In the genomic region with DNA sequence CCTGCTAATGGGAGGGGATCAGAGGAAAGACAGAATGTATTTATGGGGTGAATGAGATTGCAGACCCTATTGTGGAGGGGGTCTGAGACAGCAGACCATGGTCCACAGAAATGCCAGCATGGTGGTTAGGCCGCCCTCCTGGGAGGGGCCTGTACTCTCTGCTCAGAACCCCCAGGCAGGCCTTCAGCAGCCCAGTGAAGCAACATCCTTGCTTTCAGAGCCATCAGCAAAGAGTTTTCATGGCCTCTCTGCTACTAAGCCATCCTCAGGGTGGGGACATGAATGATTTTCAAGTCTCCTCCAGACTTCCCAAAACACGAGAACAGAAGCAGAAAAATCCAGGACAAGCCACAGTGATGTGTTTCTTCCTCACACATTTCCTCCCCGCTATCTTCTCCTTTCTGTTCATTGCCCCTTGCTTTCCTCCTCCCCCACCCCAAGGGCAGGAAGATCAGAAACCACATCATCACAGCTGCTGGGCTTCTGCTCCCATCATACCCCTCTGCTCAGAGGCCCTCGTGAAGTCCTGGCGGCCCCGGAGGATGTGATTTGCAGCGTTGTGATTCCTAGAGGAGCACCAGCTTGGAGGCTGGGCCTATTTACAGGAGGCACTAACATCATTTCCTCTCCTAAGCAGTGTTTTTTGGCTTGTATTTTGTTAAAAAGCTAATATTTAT, we compare ENCODE assay signal across 16 cellular contexts. TPM values are rescaled to one million over a fixed set of nuclear protein-coding genes. Genes with fewer than 3 reads are reported as not detected.
DNase-seq lines count a peak whose midpoint lies in the region; ATAC-seq and TF ChIP-seq lines count a peak whose summit lies in the region.
"Had no signal": no experiment of that assay in that cellular context is flagged by ENCODE, and none has a peak within 500 bp of the region (broad histone marks: within the 10 kb centered on the region; RNA-seq: fewer than 3 reads in every experiment).

No MANE protein-coding gene starts in this region.

- H3K9me3 ChIP-seq in DND-41 (ENCODE audit: insufficient read depth, low read length, severe bottlenecking) (no peaks in the 10 kb centered on the region), Loucy (ENCODE audit: insufficient read depth, low read depth, low read length) (no peaks in the 10 kb centered on the region), trophoblast cell (ENCODE audit: insufficient read depth, low read depth, low read length) (no peaks in the 10 kb centered on the region), spleen (no peaks in the 10 kb centered on the region)
- H3K9me3 ChIP-seq: ascending aorta had no signal

- no peak overlapping the region for H4K91ac ChIP-seq in trophoblast cell (ENCODE audit: low read depth, low read length)

- no peak overlapping the region for H3K23ac ChIP-seq in trophoblast cell (ENCODE audit: low read length)

- no peaks in the 10 kb centered on the region for H3K27me3 ChIP-seq in DND-41 (ENCODE audit: insufficient read depth, low read length, poor library complexity)
- no peaks in the 10 kb centered on the region for H3K27me3 ChIP-seq in Loucy (ENCODE audit: insufficient read depth, low read length, poor library complexity, severe bottlenecking)
- H3K27me3 ChIP-seq in trophoblast cell (ENCODE audit: insufficient read depth, low read length): no peaks in the 10 kb centered on the region
- H3K27me3 ChIP-seq in spleen (replicated peaks in 1 of 7): peaks cover 0 to 12% (median 0%) of the 10 kb centered on the region in 7 donors
- H3K27me3 ChIP-seq: ascending aorta had no signal

- H3K4me3 ChIP-seq in DND-41 (ENCODE audit: low read depth in 1 of 2, low read length in 2 of 2) (peak overlapping the region in 1 of 2 experiments; percentile 26; a peak in 1 of 4 replicates), Loucy (ENCODE audit: low read length, poor library complexity, severe bottlenecking) (peak overlapping the region; percentile 56), trophoblast cell (ENCODE audit: low read depth, low read length) (no peak overlapping the region), spleen (no peak overlapping the region)
- H3K4me3 ChIP-seq: ascending aorta, lung had no signal

- H4K20me1 ChIP-seq in DND-41 (ENCODE audit: insufficient read depth, low read length) (no peaks in the 10 kb centered on the region), Loucy (ENCODE audit: insufficient read depth, low read length, poor library complexity, severe bottlenecking) (no peaks in the 10 kb centered on the region)

- no CpG with 5 or more reads among the region's 7 CpGs for WGBS in trophoblast cell (ENCODE audit: extremely low coverage, insufficient coverage, insufficient read length)
- 19 to 33% (median 27%) methylated on average over 7 of the region's 7 CpGs for WGBS in spleen, 5 donors

- peak; percentile 91 for DNase-seq in DND-41
- DNase-seq in immature natural killer cell: no peak
- DNase-seq in trophoblast cell: no peak
- no peak for DNase-seq in spleen
- DNase-seq in activated naive CD4-positive, alpha-beta T cell treated with Interleukin-2 at 50 U/mL for 16 hours: no peak
- no peak for DNase-seq in T-helper 9 cell
- DNase-seq: activated T-cell treated with anti-CD3 and anti-CD28 coated beads for 4 hours; DMS79 treated with DMSO at 0.1 percent for 48 hours; effector memory CD4-positive, alpha-beta T cell; naive thymus-derived CD4-positive, alpha-beta T cell; NCI-H1930; retina had no signal

- H2BK120ac ChIP-seq in trophoblast cell (ENCODE audit: insufficient read depth, low read length, poor library complexity): peak overlapping the region; percentile 20

- H3K27ac ChIP-seq in DND-41 (ENCODE audit: low read length) (peak overlapping the region; percentile 91), trophoblast cell (ENCODE audit: low read depth, low read length) (no peak overlapping the region), spleen (peak overlapping the region in 2 of 8 donors; percentile 1 to 42)
- H3K27ac ChIP-seq: ascending aorta had no signal

- no peak overlapping the region for H2AK5ac ChIP-seq in trophoblast cell (ENCODE audit: low read length)

- intact Hi-C loops in spleen (cut with DNase I; ENCODE audit: low total_unique reads): no loop called here

- H3K4me1 ChIP-seq in DND-41 (ENCODE audit: insufficient read depth, low read length): peaks cover 42% of the 10 kb centered on the region
- peaks cover 85% of the 10 kb centered on the region for H3K4me1 ChIP-seq in Loucy (ENCODE audit: insufficient read depth, low read length, poor library complexity, severe bottlenecking)
- H3K4me1 ChIP-seq in trophoblast cell (ENCODE audit: control insufficient read depth in 1 of 2, insufficient read depth in 2 of 2, low read length in 2 of 2): peaks cover 7 to 13% of the 10 kb centered on the region in 2 experiments
- H3K4me1 ChIP-seq in spleen: peaks cover 4 to 44% (median 17%) of the 10 kb centered on the region in 6 donors

- peaks cover 9% of the 10 kb centered on the region for H3K79me1 ChIP-seq in trophoblast cell (ENCODE audit: low read length)

- peak overlapping the region; percentile 18 for H3K14ac ChIP-seq in trophoblast cell (ENCODE audit: low read length)

- no peak for TF ChIP-seq POLR2A in spleen (IDR thresholded peaks at IDR 0.05)

- no peaks in the 10 kb centered on the region for H3F3A ChIP-seq in Loucy (ENCODE audit: low read depth)

- H3K4me2 ChIP-seq in DND-41 (ENCODE audit: insufficient read depth, low read length) (peak overlapping the region; percentile 48), Loucy (ENCODE audit: low read depth, low read length, poor library complexity, severe bottlenecking) (peak overlapping the region; percentile 55), trophoblast cell (ENCODE audit: low read length) (no peak overlapping the region)

- no peak for TF ChIP-seq CTCF in DND-41 (IDR thresholded peaks at IDR 0.05; ENCODE audit: borderline replicate concordance, extremely low read depth, low read length, poor library complexity, severe bottlenecking)
- TF ChIP-seq CTCF in Loucy (conservative IDR thresholded peaks at IDR 0.05; ENCODE audit: low read length): no peak
- TF ChIP-seq CTCF in spleen (IDR thresholded peaks at IDR 0.05 in 8 of 11, conservative IDR thresholded peaks at IDR 0.05 in 3 of 11): no peak

- H2AFZ ChIP-seq in DND-41 (ENCODE audit: low read depth, low read length) (peak overlapping the region; percentile 70), Loucy (ENCODE audit: low read length) (no peak overlapping the region), trophoblast cell (ENCODE audit: insufficient read depth, low read length, poor library complexity) (no peak overlapping the region)

- H3K9me2 ChIP-seq in Loucy (replicated peaks; ENCODE audit: low read depth, low read length): no peaks in the 10 kb centered on the region

- H3K36me3 ChIP-seq in DND-41 (ENCODE audit: insufficient read depth, low read length) (no peaks in the 10 kb centered on the region), Loucy (ENCODE audit: insufficient read depth, low read length) (no peaks in the 10 kb centered on the region), trophoblast cell (ENCODE audit: control insufficient read depth in 1 of 2, insufficient read depth in 2 of 2, low read length in 2 of 2) (no peaks in the 10 kb centered on the region), spleen (no peaks in the 10 kb centered on the region)
- H3K36me3 ChIP-seq: ascending aorta had no signal

- H3K18ac ChIP-seq in trophoblast cell (ENCODE audit: low read length): no peak overlapping the region

- no peak overlapping the region for H4K12ac ChIP-seq in trophoblast cell (ENCODE audit: low read depth, low read length)

- peaks cover 4 to 6% (median 5%) of the 10 kb centered on the region in 3 donors for H3K27me3 Mint-ChIP-seq in immature natural killer cell (ENCODE audit: low read depth in 3 of 3)

- H3K4me1 Mint-ChIP-seq in immature natural killer cell: peaks cover 16 to 28% of the 10 kb centered on the region in 2 donors

- peak; percentile 98 for ATAC-seq in DND-41 (ENCODE audit: insufficient read depth, low read depth)
- ATAC-seq: HCT116; naive thymus-derived CD4-positive, alpha-beta T cell had no signal

- H3K4me3 Mint-ChIP-seq in immature natural killer cell: peak overlapping the region in 4 of 5 donors; percentile 28 to 48 (median 38)

- peak overlapping the region; percentile 43 for H3K9ac ChIP-seq in DND-41 (ENCODE audit: low read depth, low read length)
- H3K9ac ChIP-seq in Loucy (ENCODE audit: low read depth, low read length, poor library complexity, severe bottlenecking): peak overlapping the region; percentile 62
- no peak overlapping the region for H3K9ac ChIP-seq in trophoblast cell (ENCODE audit: low read length)

- H3K27ac Mint-ChIP-seq in immature natural killer cell: peak overlapping the region in 3 of 6 donors; percentile 21 to 67 (median 37)
- H3K27ac Mint-ChIP-seq: naive thymus-derived CD4-positive, alpha-beta T cell had no signal

- H3K4ac ChIP-seq in trophoblast cell (ENCODE audit: low read depth, low read length): no peak overlapping the region

- no peaks in the 10 kb centered on the region for H3K36me3 Mint-ChIP-seq in immature natural killer cell
- H3K36me3 Mint-ChIP-seq: naive thymus-derived CD4-positive, alpha-beta T cell had no signal

- H3K9me3 Mint-ChIP-seq in immature natural killer cell: no peaks in the 10 kb centered on the region
- H3K9me3 Mint-ChIP-seq: naive thymus-derived CD4-positive, alpha-beta T cell had no signal

- H4K8ac ChIP-seq in trophoblast cell (ENCODE audit: low read depth, low read length): peak overlapping the region; percentile 8

- peak overlapping the region; percentile 42 for H2BK12ac ChIP-seq in trophoblast cell (ENCODE audit: low read length)

- no peak overlapping the region for H2BK5ac ChIP-seq in trophoblast cell (ENCODE audit: low read depth, low read length, poor library complexity)

- H3K79me2 ChIP-seq in DND-41 (ENCODE audit: insufficient read depth, low read length) (no peaks in the 10 kb centered on the region), Loucy (ENCODE audit: insufficient read depth, low read length) (peaks cover 7% of the 10 kb centered on the region; the same call in 1 of the 2 replicates), trophoblast cell (ENCODE audit: control insufficient read depth, insufficient read depth, low read length, poor library complexity) (no peaks in the 10 kb centered on the region)

RNA-seq across cellular contexts. Expression of a gene that starts 48.0 kb away (rescaled TPM):
- under 1 TPM in 1 of 3 donors, not detected in 2; 0.08 TPM for polyA plus RNA-seq in immature natural killer cell
- polyA plus RNA-seq in trophoblast cell (2013): 7.2 and 7.4 TPM in 2 replicates
- under 1 TPM; 0.17 to 0.64 (median 0.26) TPM for total RNA-seq in spleen
- under 1 TPM; 0.04 to 0.10 (median 0.05) TPM for polyA plus RNA-seq in spleen
- total RNA-seq: ascending aorta; naive thymus-derived CD4-positive, alpha-beta T cell had no signal
- polyA plus RNA-seq: naive thymus-derived CD4-positive, alpha-beta T cell had no signal
